Comparison of ENCODE assay signal across 9 cellular contexts in the genomic region with DNA sequence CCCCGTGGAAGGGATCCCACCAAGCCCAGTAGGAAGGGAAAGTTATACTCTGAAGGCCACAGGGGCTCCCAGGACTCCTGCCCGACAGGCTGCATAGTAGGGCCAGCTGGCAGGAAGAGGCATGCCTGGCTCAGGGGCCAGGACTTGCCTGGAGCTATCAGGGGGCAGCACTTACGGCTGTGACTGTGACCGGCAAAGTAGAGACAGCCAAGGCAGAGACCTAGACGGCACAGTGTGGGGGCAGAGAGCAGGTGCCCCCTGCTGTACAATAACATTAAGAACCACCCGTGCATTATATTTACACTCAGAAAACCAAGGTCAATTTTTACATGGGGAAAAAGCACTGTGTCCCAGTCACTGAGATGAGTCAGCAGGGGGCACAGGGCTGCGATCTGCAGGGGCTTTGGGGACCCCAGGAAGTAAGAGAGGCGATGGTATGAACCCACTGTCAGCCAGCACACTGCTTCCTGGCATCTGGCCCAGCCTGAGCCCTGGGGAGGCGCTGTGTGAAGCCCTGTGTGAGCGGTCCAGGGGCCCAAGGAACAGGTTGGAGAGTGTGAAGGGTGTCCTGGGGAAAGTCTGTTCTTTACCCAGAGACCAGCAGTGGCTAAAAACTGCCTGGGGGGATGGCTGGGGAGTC. TPM values are rescaled to one million over a fixed set of nuclear protein-coding genes. Genes with fewer than 3 reads are reported as not detected.
DNase-seq lines count a peak whose midpoint lies in the region; ATAC-seq and TF ChIP-seq lines count a peak whose summit lies in the region.
"Had no signal": no experiment of that assay in that cellular context is flagged by ENCODE, and none has a peak within 500 bp of the region (broad histone marks: within the 10 kb centered on the region; RNA-seq: fewer than 3 reads in every experiment).

No MANE protein-coding gene starts in this region.

- peak; percentile 57 for ATAC-seq in activated CD8-positive, alpha-beta T cell treated with anti-CD3 and anti-CD28 coated beads, Interleukin-2, amount 10 ng/mL, durations not matched to agents 7 days and 5 days
- no peak for ATAC-seq in gastrocnemius medialis
- no peak for ATAC-seq in HG02610 (IDR thresholded peaks at IDR 0.05; ENCODE audit: unreplicated experiment)

- no peaks in the 10 kb centered on the region for H3K9me3 Mint-ChIP-seq in activated CD8-positive, alpha-beta T cell treated with anti-CD3 and anti-CD28 coated beads, Interleukin-2, amount 10 ng/mL, durations not matched to agents 7 days and 5 days (ENCODE audit: insufficient read depth)
- H3K9me3 Mint-ChIP-seq: mesothelial cell of epicardium had no signal

- H3K27me3 Mint-ChIP-seq in activated CD8-positive, alpha-beta T cell treated with anti-CD3 and anti-CD28 coated beads, Interleukin-2, amount 10 ng/mL, durations not matched to agents 7 days and 5 days (ENCODE audit: low read depth) = no peaks in the 10 kb centered on the region

- WGBS in spleen, 5 donors = 49 to 60% (median 51%) methylated on average over 10 of the region's 10 CpGs

- CTCF ChIA-PET in activated CD8-positive, alpha-beta T cell treated with anti-CD3 and anti-CD28 coated beads, Interleukin-2, amount 10 ng/mL, durations not matched to agents 7 days and 5 days (lab: Charles Lee) = interaction anchor here (0.7 kb wide), 1 partner anchor 76 kb away, joined by 3 read pairs; no protein-coding TSS in a partner anchor

- H3K27ac ChIP-seq in left ventricle myocardium inferior (replicated peaks) = peak overlapping the region; percentile 12
- H3K27ac ChIP-seq in gastrocnemius medialis = no peak overlapping the region
- peak overlapping the region in 4 of 8 donors; percentile 16 to 69 (median 30) for H3K27ac ChIP-seq in spleen

- peaks cover 37% of the 10 kb centered on the region for H3K4me1 Mint-ChIP-seq in activated CD8-positive, alpha-beta T cell treated with anti-CD3 and anti-CD28 coated beads, Interleukin-2, amount 10 ng/mL, durations not matched to agents 7 days and 5 days (ENCODE audit: low read depth)

- peaks cover 45% of the 10 kb centered on the region for H3K4me1 ChIP-seq in BE2C
- H3K4me1 ChIP-seq in left ventricle myocardium inferior = peaks cover 47% of the 10 kb centered on the region
- no peaks in the 10 kb centered on the region for H3K4me1 ChIP-seq in gastrocnemius medialis
- peaks cover 0 to 57% (median 28%) of the 10 kb centered on the region in 6 donors for H3K4me1 ChIP-seq in spleen

- H3K36me3 ChIP-seq in BE2C (no peaks in the 10 kb centered on the region), left ventricle myocardium inferior (no peaks in the 10 kb centered on the region), gastrocnemius medialis (no peaks in the 10 kb centered on the region), spleen (peaks cover 0 to 30% (median 4%) of the 10 kb centered on the region in 6 donors)

- TF ChIP-seq CTCF in BE2C (IDR thresholded peaks at IDR 0.05; ENCODE audit: low read depth, low read length) = peak; percentile 52
- peak; percentile 23 for TF ChIP-seq CTCF in GM13977 (IDR thresholded peaks at IDR 0.05; ENCODE audit: extremely low read depth, insufficient read depth, missing control alignments)
- TF ChIP-seq CTCF in left ventricle myocardium inferior (IDR thresholded peaks at IDR 0.05; ENCODE audit: borderline replicate concordance) = peak; percentile 14
- no peak for TF ChIP-seq CTCF in gastrocnemius medialis (IDR thresholded peaks at IDR 0.05 in 4 of 5, conservative IDR thresholded peaks at IDR 0.05 in 1 of 5)
- peak in 1 of 11 experiments; percentile 11 for TF ChIP-seq CTCF in spleen (IDR thresholded peaks at IDR 0.05 in 8 of 11, conservative IDR thresholded peaks at IDR 0.05 in 3 of 11)

- peaks cover 12% of the 10 kb centered on the region for H3K36me3 Mint-ChIP-seq in activated CD8-positive, alpha-beta T cell treated with anti-CD3 and anti-CD28 coated beads, Interleukin-2, amount 10 ng/mL, durations not matched to agents 7 days and 5 days (ENCODE audit: low read depth)
- H3K36me3 Mint-ChIP-seq: mesothelial cell of epicardium had no signal

- H3K4me3 Mint-ChIP-seq in activated CD8-positive, alpha-beta T cell treated with anti-CD3 and anti-CD28 coated beads, Interleukin-2, amount 10 ng/mL, durations not matched to agents 7 days and 5 days = no peak overlapping the region
- H3K4me3 Mint-ChIP-seq: mesothelial cell of epicardium had no signal

- H3K27ac Mint-ChIP-seq in activated CD8-positive, alpha-beta T cell treated with anti-CD3 and anti-CD28 coated beads, Interleukin-2, amount 10 ng/mL, durations not matched to agents 7 days and 5 days = peak overlapping the region; percentile 84
- H3K27ac Mint-ChIP-seq: mesothelial cell of epicardium had no signal

- intact Hi-C loops in left ventricle myocardium inferior (cut with micrococcal nuclease) (loop anchor here (5.0 kb wide), 1 partner anchor 202 kb away; no protein-coding TSS in a partner anchor), gastrocnemius medialis (cut with DNase I; ENCODE audit: low total_unique reads) (loop anchor here (10.0 kb wide), 2 partner anchors 75 to 1005 kb away; no protein-coding TSS in a partner anchor), spleen (cut with DNase I; ENCODE audit: low total_unique reads) (loop anchor here (5.0 kb wide), 2 partner anchors 77 to 202 kb away; no protein-coding TSS in a partner anchor)

- POLR2A ChIA-PET in activated CD8-positive, alpha-beta T cell treated with anti-CD3 and anti-CD28 coated beads, Interleukin-2, amount 10 ng/mL, durations not matched to agents 7 days and 5 days (lab: Charles Lee) = interaction anchor here (1.2 kb wide), 1 partner anchor 12 kb away, joined by 3 read pairs; no protein-coding TSS in a partner anchor

- no peak for TF ChIP-seq POLR2A in gastrocnemius medialis (IDR thresholded peaks at IDR 0.05)
- TF ChIP-seq POLR2A in spleen (IDR thresholded peaks at IDR 0.05) = no peak

- H3K4me3 ChIP-seq in BE2C (ENCODE audit: low read depth, low read length) = no peak overlapping the region
- no peak overlapping the region for H3K4me3 ChIP-seq in left ventricle myocardium inferior
- no peak overlapping the region for H3K4me3 ChIP-seq in gastrocnemius medialis
- H3K4me3 ChIP-seq in spleen = no peak overlapping the region

- H3K9me3 ChIP-seq in BE2C (no peaks in the 10 kb centered on the region), left ventricle myocardium inferior (replicated peaks) (no peaks in the 10 kb centered on the region), gastrocnemius medialis (no peaks in the 10 kb centered on the region), spleen (no peaks in the 10 kb centered on the region)

- in situ Hi-C loops in GM13977 (cut with MboI; ENCODE audit: low pct_unique_long_range_greater_than_20kb, low sequenced_read_pairs, unreplicated experiment) (loop anchor here (10.0 kb wide), 1 partner anchor 205 kb away; the partner anchor contains the start of gene MDGA1), gastrocnemius medialis (cut with MboI; ENCODE audit: low sequenced_read_pairs in 4 of 4) (loop anchor here in 3 of 4 donors (25.0 kb wide), 1 partner anchor 197 kb away; the partner anchor contains the start of gene MDGA1 (in 3 of the 3))

- H3K27me3 ChIP-seq in BE2C = no peaks in the 10 kb centered on the region
- H3K27me3 ChIP-seq in left ventricle myocardium inferior (ENCODE audit: low read depth) = no peaks in the 10 kb centered on the region
- H3K27me3 ChIP-seq in gastrocnemius medialis = no peaks in the 10 kb centered on the region
- no peaks in the 10 kb centered on the region for H3K27me3 ChIP-seq in spleen (replicated peaks in 1 of 7)

- DNase-seq in BE2C = peak; percentile 73
- DNase-seq in GM13977 (ENCODE audit: low spot score) = no peak
- DNase-seq in activated CD8-positive, alpha-beta T cell treated with anti-CD3 and anti-CD28 coated beads, Interleukin-2, amount 10 ng/mL, durations not matched to agents 7 days and 5 days = no peak
- no peak for DNase-seq in left ventricle myocardium inferior
- DNase-seq in gastrocnemius medialis = no peak
- no peak for DNase-seq in Ammon's horn (ENCODE audit: low spot score)
- DNase-seq in spleen = no peak

RNA-seq across cellular contexts. Expression of gene CCDC167, which starts 9.9 kb away (rescaled TPM):
- polyA plus RNA-seq in BE2C (2012; ENCODE audit: insufficient read depth, insufficient read length, low read depth) = 60.2 TPM
- total RNA-seq in activated CD8-positive, alpha-beta T cell treated with anti-CD3 and anti-CD28 coated beads, Interleukin-2, amount 10 ng/mL, durations not matched to agents 7 days and 5 days = 10 to 100 TPM; 64.0 to 69.4 TPM
- total RNA-seq in left ventricle myocardium inferior (28.1 TPM), gastrocnemius medialis (10 to 100 TPM; 23.4 to 35.0 (median 30.8) TPM), spleen (10 to 100 TPM; 11.6 to 38.4 (median 17.4) TPM)
- polyA plus RNA-seq in spleen = 10 to 100 TPM; 26.1 to 64.8 (median 41.0) TPM

RNA-seq across cellular contexts. Expression of gene CMTR1, which starts 56.8 kb away (rescaled TPM):
- polyA plus RNA-seq in BE2C (2012; ENCODE audit: insufficient read depth, insufficient read length, low read depth) = 39.5 TPM
- total RNA-seq in activated CD8-positive, alpha-beta T cell treated with anti-CD3 and anti-CD28 coated beads, Interleukin-2, amount 10 ng/mL, durations not matched to agents 7 days and 5 days = 10 to 100 TPM; 71.7 to 74.2 TPM
- 34.4 TPM for total RNA-seq in left ventricle myocardium inferior
- 10 to 100 TPM; 18.2 to 34.6 (median 25.4) TPM for total RNA-seq in gastrocnemius medialis
- 10 to 100 TPM; 40.8 to 62.4 (median 52.3) TPM for total RNA-seq in spleen
- polyA plus RNA-seq in spleen = 10 to 100 TPM; 19.4 to 27.5 (median 23.3) TPM

Comparison
In these comparisons a context has a peak if more than half of its experiments do, and no peak if none do; other contexts are left out.
1. CTCF ChIP-seq: peak in BE2C (single experiment), GM13977 (single experiment) and left ventricle myocardium inferior (single experiment); none in gastrocnemius medialis (0 of 5).